Comparison of ENCODE assay signal across 8 cellular contexts in genomic region chrX:134548257-134548732, GRCh38.
DNase-seq lines count a peak whose midpoint lies in the region; ATAC-seq and TF ChIP-seq lines count a peak whose summit lies in the region.

No MANE protein-coding gene starts in this region.

- POLR2A ChIA-PET in HCT116 (lab: Charles Lee) (no interaction called here), activated B cell treated with CpG ODN at 0.5 μM for 24 hours (lab: Charles Lee) (no interaction called here)

- DNase-seq in CD1c-positive myeloid dendritic cell (ENCODE audit: extremely low spot score) (peak; percentile 14), HCT116 (ENCODE audit: low read depth, low spot score) (no peak), activated B cell treated with CpG ODN at 0.5 μM for 24 hours (no peak), immature natural killer cell (peak in 2 of 3 donors; percentile 3 to 11), uterus (no peak), hippocampal formation (lab: John Stamatoyannopoulos, UW) (no peak), NCI-H2171 treated with DMSO at 0.1 percent for 48 hours (lab: John Stamatoyannopoulos, UW) (no peak)

- intact Hi-C loops in HCT116 (cut with micrococcal nuclease) = no loop called here
- intact Hi-C loops in activated B cell treated with CpG ODN at 0.5 μM for 24 hours (cut with micrococcal nuclease) = no loop called here
- intact Hi-C loops in uterus (cut with DNase I; ENCODE audit: low total_unique reads) = no loop called here

- H3K4me1 Mint-ChIP-seq in activated B cell treated with CpG ODN at 0.5 μM for 24 hours (peaks cover 26% of the 10 kb centered on the region), immature natural killer cell (peaks cover 23 to 24% of the 10 kb centered on the region in 2 donors)

- H3K27ac ChIP-seq in HCT116 (ENCODE audit: low read depth, low read length) (no peak overlapping the region), uterus (peak overlapping the region; percentile 60 to 78)

- no TSS peak for BruUV-seq in HCT116 (replicated peaks; lab: Mats Ljungman, UMichigan)

- H3K4me1 ChIP-seq in HCT116 (ENCODE audit: control insufficient read depth in 1 of 2, insufficient read depth in 2 of 2, low read length in 2 of 2) = peaks cover 6 to 30% of the 10 kb centered on the region in 2 experiments; a peak in 3 of 4 replicates
- no peaks in the 10 kb centered on the region for H3K4me1 ChIP-seq in uterus

- peak overlapping the region; percentile 88 for H3K4me2 ChIP-seq in HCT116 (ENCODE audit: low read length)

- no peak overlapping the region for H2AFZ ChIP-seq in HCT116 (ENCODE audit: low read depth, low read length, poor library complexity, severe bottlenecking)

- no peak for TF ChIP-seq CTCF in HCT116 (IDR thresholded peaks at IDR 0.05 in 2 of 3, conservative IDR thresholded peaks at IDR 0.05 in 1 of 3; ENCODE audit: borderline replicate concordance in 1 of 3, insufficient read depth in 1 of 3, low read depth in 2 of 3, low read length in 2 of 3)
- TF ChIP-seq CTCF in activated B cell treated with CpG ODN at 0.5 μM for 24 hours (IDR thresholded peaks at IDR 0.05) = no peak
- no peak for TF ChIP-seq CTCF in uterus (IDR thresholded peaks at IDR 0.05)

- CTCF ChIA-PET in HCT116 (lab: Charles Lee) (no interaction called here), activated B cell treated with CpG ODN at 0.5 μM for 24 hours (lab: Charles Lee) (no interaction called here)

- no peaks in the 10 kb centered on the region for H3K79me2 ChIP-seq in HCT116 (ENCODE audit: insufficient read depth, low read length)

- H3K4me3 ChIP-seq in HCT116 (replicated peaks in 1 of 2; ENCODE audit: low read depth in 1 of 2, low read length in 2 of 2) (peak overlapping the region; percentile 52 to 63), uterus (peak overlapping the region; percentile 23 to 46)

- peaks cover 39% of the 10 kb centered on the region for H3K27me3 Mint-ChIP-seq in activated B cell treated with CpG ODN at 0.5 μM for 24 hours
- H3K27me3 Mint-ChIP-seq in immature natural killer cell (ENCODE audit: low read depth in 3 of 3) = peaks cover 15 to 54% (median 25%) of the 10 kb centered on the region in 3 donors

- no peak overlapping the region for H3K27ac Mint-ChIP-seq in activated B cell treated with CpG ODN at 0.5 μM for 24 hours
- no peak overlapping the region for H3K27ac Mint-ChIP-seq in immature natural killer cell

- H3K27me3 ChIP-seq in HCT116 (ENCODE audit: insufficient read depth, low read length) (0 out of 2 replicates have a peak, but pooled peaks cover 10% of the 10 kb centered on the region), uterus (peaks cover 9 to 42% of the 10 kb centered on the region in 2 donors)

- no peaks in the 10 kb centered on the region for H4K20me1 ChIP-seq in HCT116 (ENCODE audit: insufficient read depth)

- H3K4me3 Mint-ChIP-seq in activated B cell treated with CpG ODN at 0.5 μM for 24 hours (peak overlapping the region; percentile 89), immature natural killer cell (peak overlapping the region; percentile 78 to 87 (median 86))

- H3K36me3 Mint-ChIP-seq in activated B cell treated with CpG ODN at 0.5 μM for 24 hours (ENCODE audit: low read depth) (no peaks in the 10 kb centered on the region), immature natural killer cell (no peaks in the 10 kb centered on the region)

- H3K9ac ChIP-seq in HCT116 (ENCODE audit: low read length) = peak overlapping the region; percentile 56; the same call in 1 of the 2 replicates

- H3K9me2 ChIP-seq in HCT116 (ENCODE audit: insufficient read depth) = no peaks in the 10 kb centered on the region

- H3K9me3 Mint-ChIP-seq in activated B cell treated with CpG ODN at 0.5 μM for 24 hours (no peaks in the 10 kb centered on the region), immature natural killer cell (peaks cover 0 to 5% (median 0%) of the 10 kb centered on the region in 6 donors)

- ATAC-seq in HCT116 (no peak), activated B cell treated with CpG ODN at 0.5 μM for 24 hours (ENCODE audit: low read depth) (no peak), GM21390 (IDR thresholded peaks at IDR 0.05; ENCODE audit: unreplicated experiment) (no peak)

- no peak for TF ChIP-seq RAD21 in HCT116 (IDR thresholded peaks at IDR 0.05; ENCODE audit: low read depth)

- no peak for TF ChIP-seq POLR2A in HCT116 (IDR thresholded peaks at IDR 0.05; ENCODE audit: borderline replicate concordance, extremely low read depth, insufficient read depth, insufficient read length)
- TF ChIP-seq POLR2A in uterus (IDR thresholded peaks at IDR 0.05) = no peak

- H3K9me3 ChIP-seq in HCT116 (ENCODE audit: control insufficient read depth in 1 of 2, insufficient read depth in 1 of 2, low read depth in 1 of 2, low read length in 2 of 2) (no peaks in the 10 kb centered on the region), uterus (no peaks in the 10 kb centered on the region)

- H3K36me3 ChIP-seq in HCT116 (ENCODE audit: control insufficient read depth in 1 of 2, insufficient read depth in 2 of 2, low read length in 2 of 2) (no peaks in the 10 kb centered on the region), uterus (no peaks in the 10 kb centered on the region)

- RAD21 ChIA-PET in HCT116 (lab: Charles Lee; ENCODE audit: low non-redundant PET in 1 of 2, low total read pairs in 2 of 2, uncharacterized antibody in 2 of 2, unreplicated experiment in 2 of 2) = no interaction called here

TF ChIP-seq in HCT116, 20 proteins besides CTCF, POLR2A, EP300 and RAD21:
- TF ChIP-seq YY1 (IDR thresholded peaks at IDR 0.05; ENCODE audit: extremely low read depth, insufficient replicate concordance, low read depth, low read length) (no peak), ELF1 (IDR thresholded peaks at IDR 0.05; ENCODE audit: borderline replicate concordance, low read depth) (no peak), REST (IDR thresholded peaks at IDR 0.05; ENCODE audit: low read depth) (no peak), JUND (IDR thresholded peaks at IDR 0.05) (no peak), TCF7L2 (IDR thresholded peaks at IDR 0.05; ENCODE audit: borderline replicate concordance, extremely low read depth, insufficient read depth, insufficient read length) (no peak), CBX3 (IDR thresholded peaks at IDR 0.05; ENCODE audit: low read depth) (no peak), EZH2 (IDR thresholded peaks at IDR 0.05) (no peak)

Comparison
In these comparisons a context has a peak if more than half of its experiments do, and no peak if none do; other contexts are left out.
1. DNase-seq: peak in CD1c-positive myeloid dendritic cell (single experiment) and immature natural killer cell (2 of 3); none in HCT116 (single experiment), activated B cell treated with CpG ODN at 0.5 μM for 24 hours (single experiment), uterus (0 of 2), hippocampal formation (0 of 2) and NCI-H2171 treated with DMSO at 0.1 percent for 48 hours (single experiment).